In the genomic region with DNA sequence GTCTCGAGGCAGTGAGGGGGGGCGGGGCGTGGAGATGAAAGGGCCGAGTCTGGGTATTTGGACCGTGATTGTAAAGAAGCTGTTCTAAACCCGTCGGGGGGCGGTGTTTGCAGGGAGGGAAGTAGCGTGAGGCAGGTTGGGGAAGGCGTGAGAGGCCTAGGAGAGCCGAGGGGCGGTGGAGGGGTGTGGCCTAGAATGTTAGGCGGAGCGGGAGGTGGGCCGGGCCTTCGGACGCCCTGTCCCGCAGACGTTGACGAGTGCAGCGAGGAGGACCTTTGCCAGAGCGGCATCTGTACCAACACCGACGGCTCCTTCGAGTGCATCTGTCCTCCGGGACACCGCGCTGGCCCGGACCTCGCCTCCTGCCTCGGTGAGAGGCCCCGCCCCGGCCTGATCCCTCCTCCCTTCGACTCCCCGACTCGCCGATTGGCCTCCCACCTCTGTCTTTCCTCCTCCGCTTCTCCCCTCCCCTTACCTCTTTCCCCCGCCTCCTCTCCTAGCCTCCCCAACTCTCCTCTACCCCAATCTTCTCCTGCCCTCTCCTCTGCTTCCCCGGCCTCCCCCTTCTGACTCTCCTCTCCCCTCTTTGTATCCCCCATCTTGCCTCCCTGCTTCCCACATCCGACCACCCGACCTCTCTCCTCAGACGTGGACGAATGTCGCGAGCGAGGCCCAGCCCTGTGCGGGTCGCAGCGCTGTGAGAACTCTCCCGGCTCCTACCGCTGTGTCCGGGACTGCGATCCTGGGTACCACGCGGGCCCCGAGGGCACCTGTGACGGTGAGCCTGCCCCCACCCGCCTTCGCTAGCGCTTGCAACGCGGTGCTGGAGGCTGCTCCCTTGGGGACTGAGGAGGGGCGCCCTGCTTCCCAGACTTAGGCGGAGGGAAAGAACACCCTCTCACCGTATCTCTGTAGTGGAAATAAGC, we compare ENCODE assay signal across 8 cellular contexts. TPM values are rescaled to one million over a fixed set of nuclear protein-coding genes. Genes with fewer than 3 reads are reported as not detected.
DNase-seq lines count a peak whose midpoint lies in the region; ATAC-seq and TF ChIP-seq lines count a peak whose summit lies in the region.

No MANE protein-coding gene starts in this region.

- TF ChIP-seq CTCF in gastroesophageal sphincter (IDR thresholded peaks at IDR 0.05) (no peak), prostate gland (IDR thresholded peaks at IDR 0.05) (no peak)

- H3K27me3 ChIP-seq in gastroesophageal sphincter (peaks cover 10% of the 10 kb centered on the region), prostate gland (replicated peaks; ENCODE audit: insufficient read depth) (no peaks in the 10 kb centered on the region)

- H3K27ac ChIP-seq in gastroesophageal sphincter (peak overlapping the region; percentile 49 to 96 (median 86)), prostate gland (peak overlapping the region; percentile 77 to 86), urinary bladder (ENCODE audit: low read depth) (peak overlapping the region; percentile 81)

- DNase-seq in activated effector memory CD4-positive, alpha-beta T cell treated with Interleukin-2 at 50 U/mL for 16 hours = peak; percentile 82
- DNase-seq in prostate gland (ENCODE audit: low spot score) = peak; percentile 77

- TF ChIP-seq EP300 in gastroesophageal sphincter (IDR thresholded peaks at IDR 0.05) = no peak

- H3K4me1 ChIP-seq in gastroesophageal sphincter = peaks cover 0 to 71% (median 26%) of the 10 kb centered on the region in 3 donors
- H3K4me1 ChIP-seq in prostate gland (replicated peaks) = no peaks in the 10 kb centered on the region
- no peaks in the 10 kb centered on the region for H3K4me1 ChIP-seq in urinary bladder (ENCODE audit: insufficient read depth)

- in situ Hi-C loops in GM18951 (cut with MboI; ENCODE audit: low sequenced_read_pairs, unreplicated experiment) = no loop called here

- WGBS in gastroesophageal sphincter (ENCODE audit: low coverage in 1 of 2), 2 donors = 1 to 2% methylated on average over 25 to 40 of the region's 66 CpGs
- WGBS in prostate gland = 4% methylated on average over 66 of the region's 66 CpGs
- 5% methylated on average over 66 of the region's 66 CpGs for WGBS in urinary bladder

- ATAC-seq in HG03571 (IDR thresholded peaks at IDR 0.05; ENCODE audit: unreplicated experiment) = peak; percentile 45
- ATAC-seq in gastroesophageal sphincter = peak; percentile 65
- ATAC-seq in GM21786 (IDR thresholded peaks at IDR 0.05; ENCODE audit: unreplicated experiment) = no peak

- H3K9me3 ChIP-seq in gastroesophageal sphincter (no peaks in the 10 kb centered on the region), prostate gland (no peaks in the 10 kb centered on the region)

- intact Hi-C loops in prostate gland (cut with DNase I) = no loop called here

- TF ChIP-seq POLR2A in GM18951 (IDR thresholded peaks at IDR 0.05; ENCODE audit: extremely low read depth, insufficient read depth, insufficient read length) (peak; percentile 44), gastroesophageal sphincter (IDR thresholded peaks at IDR 0.05) (no peak), prostate gland (IDR thresholded peaks at IDR 0.05) (peak; percentile 51)

- H3K4me3 ChIP-seq in gastroesophageal sphincter (peak overlapping the region; percentile 46 to 63), prostate gland (peak overlapping the region; percentile 46 to 48), urinary bladder (ENCODE audit: low read depth, low read length) (peak overlapping the region; percentile 59)

- H3K36me3 ChIP-seq in gastroesophageal sphincter = peaks cover 0 to 27% of the 10 kb centered on the region in 2 donors
- no peaks in the 10 kb centered on the region for H3K36me3 ChIP-seq in prostate gland
- no peaks in the 10 kb centered on the region for H3K36me3 ChIP-seq in urinary bladder (ENCODE audit: insufficient read depth)

TF ChIP-seq in PFSK-1, 5 proteins besides CTCF, POLR2A, EP300 and RAD21:
- TF ChIP-seq POLR2AphosphoS5 (IDR thresholded peaks at IDR 0.05; ENCODE audit: low read depth, low read length) = peak; percentile 85; the same call in 1 of the 2 replicates
- peak; percentile 79 for TF ChIP-seq FOXP2 (optimal IDR thresholded peaks at IDR 0.05; ENCODE audit: borderline replicate concordance, extremely low read depth, extremely low read length, insufficient read depth)
- TF ChIP-seq TAF1 (IDR thresholded peaks at IDR 0.05; ENCODE audit: borderline replicate concordance, insufficient read depth, low read length) = 0 out of 2 replicates have a peak, but pooled peaks have one; percentile 16
- no peak for TF ChIP-seq SIN3A (IDR thresholded peaks at IDR 0.05; ENCODE audit: borderline replicate concordance, insufficient read depth, low read length)
- TF ChIP-seq REST (IDR thresholded peaks at IDR 0.05; ENCODE audit: insufficient read depth in 1 of 2, low read depth in 2 of 2, low read length in 2 of 2) = no peak

RNA-seq across cellular contexts. Expression of gene LTBP4, which starts 12.8 kb away (rescaled TPM):
- polyA plus RNA-seq in PFSK-1 (2012; ENCODE audit: insufficient read length, low read depth) = 630 TPM
- 100 to 1,000 TPM; 199 to 369 (median 320) TPM for total RNA-seq in gastroesophageal sphincter
- total RNA-seq in prostate gland = 100 to 1,000 TPM; 160 to 500 TPM
- total RNA-seq in urinary bladder = 305 TPM
- polyA plus RNA-seq in urinary bladder = 647 TPM

RNA-seq across cellular contexts. Expression of gene SHKBP1, which starts 37.3 kb away (rescaled TPM):
- 147 TPM for polyA plus RNA-seq in PFSK-1 (2012; ENCODE audit: insufficient read length, low read depth)
- 10 to 100 TPM; 30.3 to 50.1 (median 37.7) TPM for total RNA-seq in gastroesophageal sphincter
- 10 to 100 TPM; 54.6 to 91.6 TPM for total RNA-seq in prostate gland
- 10.2 TPM for total RNA-seq in urinary bladder
- 77.9 TPM for polyA plus RNA-seq in urinary bladder

Comparison
In these comparisons a context has a peak if more than half of its experiments do, and no peak if none do; other contexts are left out.
1. POLR2A ChIP-seq: peak in GM18951 (single experiment) and prostate gland (single experiment); none in gastroesophageal sphincter (0 of 2).
2. Peak in every context shown above with its lines, with median percentiles within 50 percentile points of each other: H3K27ac ChIP-seq and H3K4me3 ChIP-seq.